ENCODE assay signal across 19 cellular contexts in the genomic region with DNA sequence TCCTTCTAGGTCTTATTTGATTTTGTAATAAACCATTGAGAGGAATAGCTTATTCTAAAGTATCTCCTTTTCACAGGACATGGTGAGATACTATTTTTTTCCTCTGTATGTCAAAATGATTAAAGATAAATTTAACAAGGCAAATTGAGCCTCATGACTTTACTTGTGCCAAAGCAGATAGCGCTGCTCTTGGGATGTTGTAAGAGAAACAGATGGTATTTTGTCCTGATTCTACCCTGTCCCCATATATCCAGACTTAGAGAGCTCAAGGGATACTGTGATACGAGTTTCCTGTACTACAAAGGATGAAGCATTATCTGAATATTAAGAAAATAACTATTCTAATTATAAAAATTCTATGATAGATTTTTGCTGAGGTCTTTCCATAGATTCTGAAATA. TPM values are rescaled to one million over a fixed set of nuclear protein-coding genes. Genes with fewer than 3 reads are reported as not detected.
A peak's percentile ranks its signal among the peaks of the same experiment; 100 is the strongest.
DNase-seq lines count a peak whose midpoint lies in the region; ATAC-seq and TF ChIP-seq lines count a peak whose summit lies in the region.
"Had no signal": no experiment of that assay in that cellular context is flagged by ENCODE, and none has a peak within 500 bp of the region (broad histone marks: within the 10 kb centered on the region; RNA-seq: fewer than 3 reads in every experiment).

No MANE protein-coding gene starts in this region.

- TF ChIP-seq CTCF in 22Rv1 (IDR thresholded peaks at IDR 0.05) (no peak), fibroblast of pulmonary artery (IDR thresholded peaks at IDR 0.05; ENCODE audit: low read length, missing control alignments) (no peak)

- no peak overlapping the region for H3K4me3 ChIP-seq in fibroblast of pulmonary artery (replicated peaks; ENCODE audit: low read depth, low read length)
- H3K4me3 ChIP-seq: GM23338, K562 had no signal

- no peaks in the 10 kb centered on the region for H3K4me1 Mint-ChIP-seq in naive thymus-derived CD8-positive, alpha-beta T cell

- no peak overlapping the region for H3K27ac Mint-ChIP-seq in naive thymus-derived CD8-positive, alpha-beta T cell
- H3K27ac Mint-ChIP-seq: CD4-positive, alpha-beta T cell; GM23338; HFFc6 had no signal

- DNase-seq in G401 (ENCODE audit: low spot score), result peak; percentile 96
- DNase-seq in cerebellar cortex (ENCODE audit: low spot score), result peak; percentile 96
- peak; percentile 14 for DNase-seq in fibroblast of pulmonary artery (ENCODE audit: low read depth)
- DNase-seq in NCI-H446 (lab: John Stamatoyannopoulos, UW), result no peak
- no peak for DNase-seq in DMS114 treated with DMSO at 0.1 percent for 48 hours (lab: John Stamatoyannopoulos, UW; ENCODE audit: unreplicated experiment)
- DNase-seq in naive thymus-derived CD8-positive, alpha-beta T cell, result no peak
- DNase-seq: ACHN; Caco-2; CD4-positive, alpha-beta T cell; DMS53; DND-41; EL; HCEC 1CT; HFFc6; IMR-90 had no signal

- POLR2A ChIA-PET in naive thymus-derived CD8-positive, alpha-beta T cell (lab: Charles Lee), result no interaction called here

- peaks cover 0 to 10% (median 4%) of the 10 kb centered on the region in 5 donors for H3K27me3 Mint-ChIP-seq in naive thymus-derived CD8-positive, alpha-beta T cell
- H3K27me3 Mint-ChIP-seq: CD4-positive, alpha-beta T cell had no signal

- no peak overlapping the region for H3K4me3 Mint-ChIP-seq in naive thymus-derived CD8-positive, alpha-beta T cell
- H3K4me3 Mint-ChIP-seq: CD4-positive, alpha-beta T cell; GM23338; HFFc6 had no signal

- no peaks in the 10 kb centered on the region for H3K9me3 Mint-ChIP-seq in naive thymus-derived CD8-positive, alpha-beta T cell
- H3K9me3 Mint-ChIP-seq: CD4-positive, alpha-beta T cell; GM23338; HFFc6 had no signal

- ATAC-seq in naive thymus-derived CD8-positive, alpha-beta T cell, result no peak
- ATAC-seq: K562 had no signal

- no peaks in the 10 kb centered on the region for H3K36me3 Mint-ChIP-seq in naive thymus-derived CD8-positive, alpha-beta T cell

- in situ Hi-C loops in G401 (cut with HindIII; ENCODE audit: low sequenced_read_pairs), result no loop called here

- H3K27ac ChIP-seq in 22Rv1, result peak overlapping the region; percentile 19; the same call in 1 of the 2 replicates
- H3K27ac ChIP-seq: C4-2B had no signal

RNA-seq across cellular contexts. Expression of a gene that starts 34.0 kb away (rescaled TPM):
- total RNA-seq in G401 (2014; rRNA removed; shearing (Covaris generic)), result not detected in 2 replicates
- total RNA-seq in naive thymus-derived CD8-positive, alpha-beta T cell, result not detected
- polyA plus RNA-seq in naive thymus-derived CD8-positive, alpha-beta T cell, result not detected
- total RNA-seq: Caco-2; CD4-positive, alpha-beta T cell; GM23338; IMR-90; K562 had no signal
- polyA plus RNA-seq: GM23338, IMR-90, K562 had no signal

Comparison
In these comparisons a context has a peak if more than half of its experiments do, and no peak if none do; other contexts are left out.
1. DNase-seq: peak in G401 (single experiment), cerebellar cortex (single experiment) and fibroblast of pulmonary artery (single experiment); none in NCI-H446 (0 of 2), DMS114 treated with DMSO at 0.1 percent for 48 hours (single experiment) and naive thymus-derived CD8-positive, alpha-beta T cell (0 of 10).